ENCODE assay signal across 8 cellular contexts in genomic region chr15:52780172-52780980, GRCh38. TPM values are rescaled to one million over a fixed set of nuclear protein-coding genes. Genes with fewer than 3 reads are reported as not detected.
DNase-seq lines count a peak whose midpoint lies in the region; FAIRE-seq and TF ChIP-seq lines count a peak whose summit lies in the region.

No MANE protein-coding gene starts in this region.

- TF ChIP-seq POLR2A in H54 (IDR thresholded peaks at IDR 0.05; ENCODE audit: low read depth, low read length) = no peak

- FAIRE-seq in H54 (lab: Jason Lieb, UNC) (peak; percentile 41), small intestine (lab: Jason Lieb, UNC) (peak; percentile 15)

- 2 to 5% (median 4%) methylated on average over 18 of the region's 18 CpGs for WGBS in small intestine, 3 donors

- peaks cover 0 to 20% of the 10 kb centered on the region in 2 donors for H3K4me1 ChIP-seq in right atrium auricular region
- H3K4me1 ChIP-seq in small intestine (ENCODE audit: control insufficient read depth in 2 of 2, insufficient read depth in 1 of 2, low read depth in 1 of 2, low read length in 1 of 2) = peaks cover 0 to 3% of the 10 kb centered on the region in 2 donors

- peaks cover 21 to 25% of the 10 kb centered on the region in 2 donors for H3K27me3 ChIP-seq in right atrium auricular region
- peaks cover 2 to 29% of the 10 kb centered on the region in 2 donors for H3K27me3 ChIP-seq in small intestine (ENCODE audit: control insufficient read depth in 2 of 2, insufficient read depth in 2 of 2, low read length in 2 of 2)

- no peaks in the 10 kb centered on the region for H3K36me3 ChIP-seq in right atrium auricular region
- H3K36me3 ChIP-seq in small intestine (ENCODE audit: control insufficient read depth in 2 of 2, insufficient read depth in 2 of 2, low read length in 2 of 2) = no peaks in the 10 kb centered on the region

- H3K4me3 ChIP-seq in right atrium auricular region = no peak overlapping the region
- no peak overlapping the region for H3K4me3 ChIP-seq in small intestine (ENCODE audit: low read depth in 1 of 2, low read length in 2 of 2)

- TF ChIP-seq CTCF in GM10266 (IDR thresholded peaks at IDR 0.05; ENCODE audit: control insufficient read depth, insufficient read depth, low read depth, missing control alignments) (peak; percentile 91), right atrium auricular region (IDR thresholded peaks at IDR 0.05) (peak; percentile 74 to 85)

- H3K9me3 ChIP-seq in right atrium auricular region (no peaks in the 10 kb centered on the region), small intestine (ENCODE audit: control insufficient read depth, low read depth) (no peaks in the 10 kb centered on the region)

- H3K27ac ChIP-seq in right atrium auricular region = no peak overlapping the region
- no peak overlapping the region for H3K27ac ChIP-seq in small intestine (ENCODE audit: low read depth in 1 of 2, low read length in 1 of 2)

- peak; percentile 73 for DNase-seq in GM10266 (ENCODE audit: extremely low spot score)
- DNase-seq in H54 (ENCODE audit: insufficient read length, low spot score) = peak; percentile 43
- peak; percentile 52 for DNase-seq in M059J (ENCODE audit: low read depth)
- peak in 4 of 5 donors; percentile 39 to 65 (median 50) for DNase-seq in T-helper 1 cell
- DNase-seq in amniotic epithelial cell (ENCODE audit: low read depth) = peak; percentile 19
- peak; percentile 69 for DNase-seq in right atrium auricular region (ENCODE audit: low spot score)
- DNase-seq in small intestine = peak; percentile 60
- DNase-seq in NCI-H2029 (lab: John Stamatoyannopoulos, UW) = no peak

RNA-seq across cellular contexts. Expression of gene ONECUT1, which starts 9.8 kb away (rescaled TPM):
- 0.07 and 1.1 TPM in 2 replicates for total RNA-seq in M059J (2014; rRNA removed; shearing (Covaris generic))
- total RNA-seq in right atrium auricular region = not detected
- polyA plus RNA-seq in small intestine = not detected
